Comparison of ENCODE assay signal across 8 cellular contexts in the genomic region with DNA sequence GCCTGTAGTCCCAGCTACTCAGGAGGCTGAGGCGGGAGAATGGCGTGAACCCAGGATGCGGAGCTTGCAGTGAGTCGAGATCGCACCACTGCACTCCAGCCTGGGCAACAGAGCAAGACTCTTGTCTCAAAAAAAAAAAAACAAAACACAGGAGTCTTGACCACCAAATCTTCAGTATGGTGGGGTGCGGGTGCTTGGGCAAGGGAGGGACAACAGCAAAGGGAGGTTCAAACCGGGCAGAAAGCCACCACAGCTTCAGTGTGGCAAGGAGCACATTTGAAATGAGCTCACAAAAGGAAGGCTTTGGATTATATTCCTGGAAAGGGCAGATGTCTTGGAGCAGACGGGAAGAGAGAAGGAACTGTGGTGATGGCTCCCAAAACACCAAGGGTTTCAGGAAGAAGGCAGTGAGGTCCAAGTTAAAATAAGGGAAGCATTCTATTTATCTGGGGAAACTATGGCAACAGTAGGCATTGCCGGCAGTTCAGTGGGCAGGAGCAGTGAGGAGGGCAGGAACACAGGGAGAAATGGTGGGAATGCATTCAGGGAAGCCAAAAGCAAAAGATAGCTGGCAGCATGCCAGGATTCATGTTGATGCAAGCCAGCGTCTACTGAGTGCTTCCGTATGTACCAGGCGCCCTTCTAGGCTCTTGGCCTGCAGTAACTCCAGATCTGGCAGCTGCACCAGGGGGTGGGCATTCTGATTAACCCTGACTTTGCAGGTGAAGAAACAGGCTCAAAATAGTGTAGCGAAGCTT. TPM values are rescaled to one million over a fixed set of nuclear protein-coding genes. Genes with fewer than 3 reads are reported as not detected.
DNase-seq lines count a peak whose midpoint lies in the region; ATAC-seq and TF ChIP-seq lines count a peak whose summit lies in the region.

No MANE protein-coding gene starts in this region.

- no peaks in the 10 kb centered on the region for H3K27me3 ChIP-seq in KMS-11 (ENCODE audit: insufficient read depth, low read depth)

- no peaks in the 10 kb centered on the region for H3K9me3 Mint-ChIP-seq in WTC11

- in situ Hi-C loops in ACHN (cut with HindIII; ENCODE audit: low pct_ligation_motif_present, low pct_unique_long_range_greater_than_20kb, low sequenced_read_pairs) = no loop called here

- peak overlapping the region; percentile 20; the same call in 1 of the 2 replicates for H3K27ac ChIP-seq in KMS-11

- no peak for ATAC-seq in WTC11

- H3K4me3 ChIP-seq in KMS-11 (IDR thresholded peaks at IDR 0.05; ENCODE audit: insufficient read depth, low read depth, low read length) (no peak overlapping the region), fibroblast of mammary gland (ENCODE audit: control insufficient read depth, low read depth, low read length) (no peak overlapping the region)

- no peaks in the 10 kb centered on the region for H3K36me3 ChIP-seq in KMS-11 (ENCODE audit: insufficient read depth)

- H3K4me3 Mint-ChIP-seq in WTC11 = no peak overlapping the region

- CTCF ChIA-PET in WTC11 (lab: Charles Lee) = interaction anchor here (0.6 to 1.5 kb wide), 3 partner anchors 11 to 131 kb away, joined by 3 to 6 read pairs (median 3); no protein-coding TSS in a partner anchor

- no peak for TF ChIP-seq CTCF in KMS-11 (conservative IDR thresholded peaks at IDR 0.05; ENCODE audit: low read depth, low read length)
- no peak for TF ChIP-seq CTCF in WTC11 (IDR thresholded peaks at IDR 0.05)
- no peak for TF ChIP-seq CTCF in fibroblast of mammary gland (conservative IDR thresholded peaks at IDR 0.05; ENCODE audit: control insufficient read depth, insufficient read depth, low read depth, low read length)

- H3K79me2 ChIP-seq in KMS-11 (ENCODE audit: insufficient read depth, low read depth) = no peaks in the 10 kb centered on the region

- DNase-seq in AG08396 (ENCODE audit: low spot score) (peak; percentile 67), WTC11 (ENCODE audit: low spot score) (no peak), fibroblast of mammary gland (ENCODE audit: low read depth) (peak; percentile 77), occipital lobe (lab: John Stamatoyannopoulos, UW) (peak; percentile 19), KG1 (lab: John Stamatoyannopoulos, UW) (no peak), ACHN (no peak), NCI-H1930 (lab: John Stamatoyannopoulos, UW) (no peak)

- no peak overlapping the region for H3K9ac ChIP-seq in KMS-11

- H3K36me3 Mint-ChIP-seq in WTC11 = no peaks in the 10 kb centered on the region

- H3K27ac Mint-ChIP-seq in WTC11 = peak overlapping the region; percentile 7; the same call in 1 of the 2 replicates

- peak overlapping the region; percentile 45 for H3K4me2 ChIP-seq in KMS-11

- POLR2A ChIA-PET in WTC11 (lab: Charles Lee) = no interaction called here

- H3K4me1 Mint-ChIP-seq in WTC11 = peaks cover 65% of the 10 kb centered on the region

- no peak overlapping the region for H2AFZ ChIP-seq in KMS-11 (ENCODE audit: low read depth)

- H4K20me1 ChIP-seq in KMS-11 (ENCODE audit: insufficient read depth) = no peaks in the 10 kb centered on the region

- no peaks in the 10 kb centered on the region for H3K27me3 Mint-ChIP-seq in WTC11 (ENCODE audit: low read depth)

- H3K4me1 ChIP-seq in KMS-11 (ENCODE audit: low read depth, poor library complexity, severe bottlenecking) = peaks cover 61% of the 10 kb centered on the region

TF ChIP-seq in WTC11, 78 proteins besides CTCF, POLR2A, EP300 and RAD21 (continues in another document):
- TF ChIP-seq ZNF396 (CRISPR knock-in tag; IDR thresholded peaks at IDR 0.05; ENCODE audit: borderline replicate concordance) = no peak
- no peak for TF ChIP-seq NR3C1 (CRISPR knock-in tag; conservative IDR thresholded peaks at IDR 0.05; ENCODE audit: low read depth)
- TF ChIP-seq RELA (CRISPR knock-in tag; IDR thresholded peaks at IDR 0.05; ENCODE audit: borderline replicate concordance) = no peak
- TF ChIP-seq, protein P1, sequence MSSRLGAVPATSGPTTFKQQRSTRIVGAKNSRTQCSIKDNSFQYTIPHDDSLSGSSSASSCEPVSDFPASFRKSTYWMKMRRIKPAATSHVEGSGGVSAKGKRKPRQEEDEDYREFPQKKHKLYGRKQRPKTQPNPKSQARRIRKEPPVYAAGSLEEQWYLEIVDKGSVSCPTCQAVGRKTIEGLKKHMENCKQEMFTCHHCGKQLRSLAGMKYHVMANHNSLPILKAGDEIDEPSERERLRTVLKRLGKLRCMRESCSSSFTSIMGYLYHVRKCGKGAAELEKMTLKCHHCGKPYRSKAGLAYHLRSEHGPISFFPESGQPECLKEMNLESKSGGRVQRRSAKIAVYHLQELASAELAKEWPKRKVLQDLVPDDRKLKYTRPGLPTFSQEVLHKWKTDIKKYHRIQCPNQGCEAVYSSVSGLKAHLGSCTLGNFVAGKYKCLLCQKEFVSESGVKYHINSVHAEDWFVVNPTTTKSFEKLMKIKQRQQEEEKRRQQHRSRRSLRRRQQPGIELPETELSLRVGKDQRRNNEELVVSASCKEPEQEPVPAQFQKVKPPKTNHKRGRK (CRISPR knock-in tag; IDR thresholded peaks at IDR 0.05; ENCODE audit: borderline replicate concordance) = no peak
- no peak for TF ChIP-seq ETV6 (CRISPR knock-in tag; IDR thresholded peaks at IDR 0.05)
- TF ChIP-seq, protein P2, sequence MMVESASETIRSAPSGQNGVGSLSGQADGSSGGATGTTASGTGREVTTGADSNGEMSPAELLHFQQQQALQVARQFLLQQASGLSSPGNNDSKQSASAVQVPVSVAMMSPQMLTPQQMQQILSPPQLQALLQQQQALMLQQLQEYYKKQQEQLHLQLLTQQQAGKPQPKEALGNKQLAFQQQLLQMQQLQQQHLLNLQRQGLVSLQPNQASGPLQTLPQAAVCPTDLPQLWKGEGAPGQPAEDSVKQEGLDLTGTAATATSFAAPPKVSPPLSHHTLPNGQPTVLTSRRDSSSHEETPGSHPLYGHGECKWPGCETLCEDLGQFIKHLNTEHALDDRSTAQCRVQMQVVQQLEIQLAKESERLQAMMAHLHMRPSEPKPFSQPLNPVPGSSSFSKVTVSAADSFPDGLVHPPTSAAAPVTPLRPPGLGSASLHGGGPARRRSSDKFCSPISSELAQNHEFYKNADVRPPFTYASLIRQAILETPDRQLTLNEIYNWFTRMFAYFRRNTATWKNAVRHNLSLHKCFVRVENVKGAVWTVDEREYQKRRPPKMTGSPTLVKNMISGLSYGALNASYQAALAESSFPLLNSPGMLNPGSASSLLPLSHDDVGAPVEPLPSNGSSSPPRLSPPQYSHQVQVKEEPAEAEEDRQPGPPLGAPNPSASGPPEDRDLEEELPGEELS (CRISPR knock-in tag; IDR thresholded peaks at IDR 0.05) = no peak
- TF ChIP-seq, protein P3, sequence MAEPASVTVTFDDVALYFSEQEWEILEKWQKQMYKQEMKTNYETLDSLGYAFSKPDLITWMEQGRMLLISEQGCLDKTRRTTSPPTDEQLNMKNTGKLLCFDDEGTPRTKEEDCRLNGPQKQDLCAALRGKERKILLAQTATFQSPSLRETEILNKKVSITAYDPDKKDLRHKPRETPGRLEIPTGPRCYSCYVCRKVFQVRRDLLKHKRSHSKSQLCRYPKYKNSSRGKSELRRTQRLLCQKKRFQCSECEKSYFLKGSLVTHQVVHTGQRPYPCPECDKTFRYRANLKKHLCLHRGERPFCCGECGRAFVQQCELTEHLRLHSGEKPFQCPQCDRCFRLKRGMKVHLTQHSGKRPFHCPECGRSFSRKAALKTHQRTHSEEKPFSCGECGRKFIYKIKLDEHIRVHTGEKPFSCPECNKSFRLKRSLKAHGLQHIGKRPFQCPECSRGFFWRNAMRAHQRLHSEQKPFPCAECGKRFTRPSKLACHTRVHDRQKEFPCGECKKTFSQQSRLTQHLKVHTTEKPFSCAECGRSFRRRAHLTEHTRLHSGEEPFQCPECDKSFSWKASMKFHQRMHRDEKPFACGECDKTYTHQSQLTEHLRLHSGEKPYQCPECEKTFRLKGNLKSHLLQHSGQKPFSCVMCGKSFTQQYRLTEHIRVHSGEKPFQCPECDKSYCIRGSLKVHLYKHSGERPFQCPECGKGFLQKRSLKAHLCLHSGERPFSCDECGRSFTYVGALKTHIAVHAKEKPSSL (CRISPR knock-in tag; conservative IDR thresholded peaks at IDR 0.05) = no peak
- TF ChIP-seq, protein P4, sequence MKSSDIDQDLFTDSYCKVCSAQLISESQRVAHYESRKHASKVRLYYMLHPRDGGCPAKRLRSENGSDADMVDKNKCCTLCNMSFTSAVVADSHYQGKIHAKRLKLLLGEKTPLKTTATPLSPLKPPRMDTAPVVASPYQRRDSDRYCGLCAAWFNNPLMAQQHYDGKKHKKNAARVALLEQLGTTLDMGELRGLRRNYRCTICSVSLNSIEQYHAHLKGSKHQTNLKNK (CRISPR knock-in tag; IDR thresholded peaks at IDR 0.05) = no peak
- TF ChIP-seq ATF1 (CRISPR knock-in tag; IDR thresholded peaks at IDR 0.05) = no peak
- TF ChIP-seq GRHL2 (CRISPR knock-in tag; IDR thresholded peaks at IDR 0.05; ENCODE audit: insufficient replicate concordance, severe bottlenecking) = no peak
- TF ChIP-seq NR1H2 (CRISPR knock-in tag; IDR thresholded peaks at IDR 0.05) = no peak

RNA-seq across cellular contexts. Expression of a gene that starts 51.0 kb away (rescaled TPM):
- total RNA-seq in WTC11 (2021) (256 to 288 TPM (median 275 TPM) in 3 replicates), occipital lobe (118 TPM)

Comparison
In these comparisons a context has a peak if more than half of its experiments do, and no peak if none do; other contexts are left out.
1. DNase-seq: peak in AG08396 (single experiment), fibroblast of mammary gland (single experiment) and occipital lobe (single experiment); none in WTC11 (single experiment), KG1 (single experiment), ACHN (single experiment) and NCI-H1930 (0 of 2).